Comparison of ENCODE assay signal across 11 cellular contexts in genomic region chr5:94245608-94246007, GRCh38.
A peak's percentile ranks its signal among the peaks of the same experiment; 100 is the strongest.
DNase-seq lines count a peak whose midpoint lies in the region; ATAC-seq and TF ChIP-seq lines count a peak whose summit lies in the region.
"Had no signal": no experiment of that assay in that cellular context is flagged by ENCODE, and none has a peak within 500 bp of the region (broad histone marks: within the 10 kb centered on the region; RNA-seq: fewer than 3 reads in every experiment).

No MANE protein-coding gene starts in this region.

- peaks cover 21% of the 10 kb centered on the region for H3K4me1 Mint-ChIP-seq in dendritic cell treated with granulocyte-macrophage colony-stimulating factor and Interleukin-4, amounts not matched to agents 40 ng/mL and 50 ng/mL, for 4 days (ENCODE audit: low read depth)
- no peaks in the 10 kb centered on the region for H3K4me1 Mint-ChIP-seq in stimulated activated naive CD8-positive, alpha-beta T cell treated with anti-CD3 and anti-CD28 coated beads, Interleukin-15, amount 100 ng/mL, for 72 hours
- no peaks in the 10 kb centered on the region for H3K4me1 Mint-ChIP-seq in CD4-positive, alpha-beta T cell (ENCODE audit: low read depth)

- peak overlapping the region; percentile 26 for H3K27ac Mint-ChIP-seq in dendritic cell treated with granulocyte-macrophage colony-stimulating factor and Interleukin-4, amounts not matched to agents 40 ng/mL and 50 ng/mL, for 4 days
- H3K27ac Mint-ChIP-seq in stimulated activated naive CD8-positive, alpha-beta T cell treated with anti-CD3 and anti-CD28 coated beads, Interleukin-15, amount 100 ng/mL, for 72 hours: peak overlapping the region in 1 of 2 donors; percentile 75
- no peak overlapping the region for H3K27ac Mint-ChIP-seq in CD4-positive, alpha-beta T cell

- POLR2A ChIA-PET in CD4-positive, alpha-beta T cell (lab: Charles Lee): no interaction called here

- H3K27ac ChIP-seq in CD4-positive, alpha-beta T cell (ENCODE audit: low read depth, low read length): no peak overlapping the region

- H3K9me3 ChIP-seq in CD4-positive, alpha-beta T cell (ENCODE audit: control insufficient read depth, low read length): no peaks in the 10 kb centered on the region

- CTCF ChIA-PET in CD4-positive, alpha-beta T cell (lab: Charles Lee): no interaction called here

- DNase-seq in Right ventricle myocardium superior (peak; percentile 34), Right ventricle myocardium inferior (ENCODE audit: missing footprints) (no peak), NOMO-1 treated with DMSO at 0.1 percent for 48 hours (lab: John Stamatoyannopoulos, UW; ENCODE audit: unreplicated experiment) (peak; percentile 82), kidney glomerular epithelial cell (lab: John Stamatoyannopoulos, UW) (no peak), sciatic nerve (ENCODE audit: low spot score) (no peak)
- DNase-seq in stimulated activated naive CD8-positive, alpha-beta T cell treated with anti-CD3 and anti-CD28 coated beads, Interleukin-15, amount 100 ng/mL, for 72 hours: no peak
- DNase-seq in CD4-positive, alpha-beta T cell: no peak
- DNase-seq: activated CD4-positive, alpha-beta T cell treated with anti-CD3 and anti-CD28 coated beads, Interleukin-2, amount 50 U/mL, for 1 hour; GOT3; NCI-H1436 had no signal

- no peaks in the 10 kb centered on the region for H3K27me3 ChIP-seq in CD4-positive, alpha-beta T cell (ENCODE audit: control insufficient read depth, insufficient read depth, low read length)

- intact Hi-C loops in Right ventricle myocardium superior (cut with DNase I): no loop called here
- intact Hi-C loops in Right ventricle myocardium inferior (cut with DNase I): no loop called here
- intact Hi-C loops in dendritic cell treated with granulocyte-macrophage colony-stimulating factor and Interleukin-4, amounts not matched to agents 40 ng/mL and 50 ng/mL, for 4 days (cut with micrococcal nuclease): no loop called here
- intact Hi-C loops in CD4-positive, alpha-beta T cell (cut with DNase I, micrococcal nuclease): no loop called here
- intact Hi-C loops in sciatic nerve (cut with DNase I): no loop called here

- TF ChIP-seq CTCF in CD4-positive, alpha-beta T cell (IDR thresholded peaks at IDR 0.05): no peak

- no peaks in the 10 kb centered on the region for H3K36me3 Mint-ChIP-seq in dendritic cell treated with granulocyte-macrophage colony-stimulating factor and Interleukin-4, amounts not matched to agents 40 ng/mL and 50 ng/mL, for 4 days (ENCODE audit: low read depth)
- H3K36me3 Mint-ChIP-seq in CD4-positive, alpha-beta T cell (ENCODE audit: low read depth): no peaks in the 10 kb centered on the region

- no peak overlapping the region for H3K4me3 Mint-ChIP-seq in dendritic cell treated with granulocyte-macrophage colony-stimulating factor and Interleukin-4, amounts not matched to agents 40 ng/mL and 50 ng/mL, for 4 days
- no peak overlapping the region for H3K4me3 Mint-ChIP-seq in stimulated activated naive CD8-positive, alpha-beta T cell treated with anti-CD3 and anti-CD28 coated beads, Interleukin-15, amount 100 ng/mL, for 72 hours
- no peak overlapping the region for H3K4me3 Mint-ChIP-seq in CD4-positive, alpha-beta T cell

- no peaks in the 10 kb centered on the region for H3K9me3 Mint-ChIP-seq in dendritic cell treated with granulocyte-macrophage colony-stimulating factor and Interleukin-4, amounts not matched to agents 40 ng/mL and 50 ng/mL, for 4 days
- H3K9me3 Mint-ChIP-seq in stimulated activated naive CD8-positive, alpha-beta T cell treated with anti-CD3 and anti-CD28 coated beads, Interleukin-15, amount 100 ng/mL, for 72 hours: no peaks in the 10 kb centered on the region
- no peaks in the 10 kb centered on the region for H3K9me3 Mint-ChIP-seq in CD4-positive, alpha-beta T cell

- H3K27me3 Mint-ChIP-seq in dendritic cell treated with granulocyte-macrophage colony-stimulating factor and Interleukin-4, amounts not matched to agents 40 ng/mL and 50 ng/mL, for 4 days: no peaks in the 10 kb centered on the region
- no peaks in the 10 kb centered on the region for H3K27me3 Mint-ChIP-seq in stimulated activated naive CD8-positive, alpha-beta T cell treated with anti-CD3 and anti-CD28 coated beads, Interleukin-15, amount 100 ng/mL, for 72 hours
- no peaks in the 10 kb centered on the region for H3K27me3 Mint-ChIP-seq in CD4-positive, alpha-beta T cell

- ATAC-seq in Right ventricle myocardium superior (ENCODE audit: poor library complexity): no peak
- no peak for ATAC-seq in Right ventricle myocardium inferior
- peak; percentile 40 for ATAC-seq in stimulated activated naive CD8-positive, alpha-beta T cell treated with anti-CD3 and anti-CD28 coated beads, Interleukin-15, amount 100 ng/mL, for 72 hours
- ATAC-seq in CD4-positive, alpha-beta T cell (ENCODE audit: poor library complexity): no peak
- ATAC-seq in sciatic nerve: no peak

Comparison
In these comparisons a context has a peak if more than half of its experiments do, and no peak if none do; other contexts are left out.
1. DNase-seq: peak in Right ventricle myocardium superior (single experiment) and NOMO-1 treated with DMSO at 0.1 percent for 48 hours (single experiment); none in Right ventricle myocardium inferior (single experiment), stimulated activated naive CD8-positive, alpha-beta T cell treated with anti-CD3 and anti-CD28 coated beads, Interleukin-15, amount 100 ng/mL, for 72 hours (0 of 2), kidney glomerular epithelial cell (single experiment), CD4-positive, alpha-beta T cell (0 of 10) and sciatic nerve (single experiment).